ENCODE assay signal across 1 cellular context in genomic region chr7:1218541-1219165, GRCh38.
TF ChIP-seq lines count a peak whose summit lies in the region.

No MANE protein-coding gene starts in this region.

TF ChIP-seq in GM23338, 12 proteins besides CTCF, POLR2A, EP300 and RAD21 (continued from another document):
- no peak for TF ChIP-seq ZNF462 (CRISPR knock-in tag; IDR thresholded peaks at IDR 0.05)
- TF ChIP-seq REST (IDR thresholded peaks at IDR 0.05; ENCODE audit: unreplicated experiment), result no peak
- no peak for TF ChIP-seq ZNF114 (CRISPR knock-in tag; IDR thresholded peaks at IDR 0.05)
- no peak for TF ChIP-seq EZH2phosphoT487 (IDR thresholded peaks at IDR 0.05; ENCODE audit: unreplicated experiment)
- TF ChIP-seq CREB1 (CRISPR knock-in tag; IDR thresholded peaks at IDR 0.05; ENCODE audit: low read depth), result no peak
- TF ChIP-seq NANOG (IDR thresholded peaks at IDR 0.05; ENCODE audit: borderline replicate concordance), result no peak
- TF ChIP-seq JUNB (IDR thresholded peaks at IDR 0.05; ENCODE audit: unreplicated experiment), result no peak
- no peak for TF ChIP-seq ZNF331 (CRISPR knock-in tag; IDR thresholded peaks at IDR 0.05; ENCODE audit: low read depth)
- no peak for TF ChIP-seq ETS1 (IDR thresholded peaks at IDR 0.05)
- no peak for TF ChIP-seq EZH2 (IDR thresholded peaks at IDR 0.05; ENCODE audit: low read depth, unreplicated experiment)
- TF ChIP-seq POLR2AphosphoS5 (IDR thresholded peaks at IDR 0.05; ENCODE audit: low read depth), result no peak
